In genomic region chrX:72936455-72936854, GRCh38 we compare ENCODE assay signal across 14 cellular contexts. TPM values are rescaled to one million over a fixed set of nuclear protein-coding genes. Genes with fewer than 3 reads are reported as not detected.
DNase-seq lines count a peak whose midpoint lies in the region; ATAC-seq, FAIRE-seq and TF ChIP-seq lines count a peak whose summit lies in the region.
"Not testable (repeated sequence)": the region's sequence is repeated elsewhere in the genome, so short reads cannot be mapped to it uniquely, and the experiment has no call there.
"Had no signal": no experiment of that assay in that cellular context is flagged by ENCODE, and none has a peak within 500 bp of the region (broad histone marks: within the 10 kb centered on the region; RNA-seq: fewer than 3 reads in every experiment).

No MANE protein-coding gene starts in this region.

- H3K27me3 ChIP-seq in Panc1 (ENCODE audit: control insufficient read depth, insufficient read depth, low read length); K562 (ENCODE audit: control insufficient read depth in 2 of 2, insufficient read depth in 2 of 2, low read length in 2 of 2); pancreas: not testable (repeated sequence)

- not testable (repeated sequence) for H3K9ac ChIP-seq in K562 (ENCODE audit: insufficient read depth in 1 of 2, low read depth in 2 of 2, low read length in 2 of 2); kidney (ENCODE audit: low read length in 2 of 2)

- not testable (repeated sequence) for H3K9me3 ChIP-seq in Panc1 (ENCODE audit: control insufficient read depth, insufficient read depth, low read depth, low read length); K562 (replicated peaks; ENCODE audit: control insufficient read depth, insufficient read depth, low read depth, low read length); kidney (ENCODE audit: control insufficient read depth in 1 of 2, low read length in 2 of 2); pancreas

- POLR2A ChIA-PET in Panc1 (lab: Charles Lee); K562 (lab: Yijun Ruan, JAX): not testable (repeated sequence)

- not testable (repeated sequence) for H3K4me1 ChIP-seq in Panc1 (ENCODE audit: control insufficient read depth, insufficient read depth, low read length); K562 (replicated peaks in 1 of 2; ENCODE audit: control insufficient read depth in 2 of 2, insufficient read depth in 2 of 2, low read length in 2 of 2); kidney (ENCODE audit: control insufficient read depth in 1 of 2, insufficient read depth in 1 of 2, low read depth in 1 of 2, low read length in 2 of 2); pancreas

- H3K4me3 ChIP-seq in Panc1 (ENCODE audit: low read depth in 2 of 2, low read length in 2 of 2); K562; kidney (ENCODE audit: low read length in 2 of 2); pancreas: not testable (repeated sequence)

- not testable (repeated sequence) for TF ChIP-seq RAD21 in K562 (CRISPR knock-in tag; conservative IDR thresholded peaks at IDR 0.05 in 1 of 2, IDR thresholded peaks at IDR 0.05 in 1 of 2)

- not testable (repeated sequence) for H3K9me1 ChIP-seq in K562 (ENCODE audit: control insufficient read depth, insufficient read depth, low read length)

- FAIRE-seq in D721Med (lab: Jason Lieb, UNC) (peak; percentile 94), H54 (lab: Jason Lieb, UNC) (peak; percentile 20), K562 (lab: Jason Lieb, UNC) (peak; percentile 80), kidney (lab: Jason Lieb, UNC) (peak; percentile 93), pancreas (lab: Jason Lieb, UNC) (peak; percentile 98)

- not testable (repeated sequence) for TF ChIP-seq EP300 in K562 (IDR thresholded peaks at IDR 0.05; ENCODE audit: low read length)

- ATAC-seq in GM18907 (IDR thresholded peaks at IDR 0.05; ENCODE audit: unreplicated experiment) (peak; percentile 56), Panc1 (peak; percentile 65; the same call in 1 of the 2 replicates), K562 (peak; percentile 67), pancreas (peak in 3 of 4 donors; percentile 37 to 69 (median 58))

- in situ Hi-C loops in Panc1 (cut with HindIII; ENCODE audit: low pct_unique_long_range_greater_than_20kb, low sequenced_read_pairs); K562 (cut with MboI): not testable (repeated sequence)

- no CpG with 5 or more reads among the region's 7 CpGs for WGBS in K562 (ENCODE audit: insufficient coverage, low coverage, missing lambda C conversion rate)
- WGBS in pancreas, 2 donors = no CpG with 5 or more reads among the region's 7 CpGs

- H3K36me3 ChIP-seq in Panc1 (ENCODE audit: control insufficient read depth, insufficient read depth, low read length); K562 (ENCODE audit: control insufficient read depth, insufficient read depth, low read length); kidney (ENCODE audit: control insufficient read depth in 1 of 2, insufficient read depth in 2 of 2, low read length in 2 of 2); pancreas: not testable (repeated sequence)

- not testable (repeated sequence) for H3K79me2 ChIP-seq in K562 (ENCODE audit: control insufficient read depth, insufficient read depth, low read length)

- H4K20me1 ChIP-seq in K562 (replicated peaks; ENCODE audit: control insufficient read depth, insufficient read depth, low read length) = not testable (repeated sequence)

- not testable (repeated sequence) for H2AFZ ChIP-seq in K562 (ENCODE audit: low read depth, low read length)

- intact Hi-C loops in Panc1 (cut with micrococcal nuclease; ENCODE audit: unreplicated experiment); K562 (cut with micrococcal nuclease); kidney (cut with DNase I); pancreas (cut with DNase I): not testable (repeated sequence)

- not testable (repeated sequence) for BruUV-seq in Panc1 (replicated peaks; lab: Mats Ljungman, UMichigan); K562 (replicated peaks; lab: Mats Ljungman, UMichigan)

- not testable (repeated sequence) for TF ChIP-seq CTCF in D721Med (IDR thresholded peaks at IDR 0.05; ENCODE audit: insufficient read depth, missing control alignments); Panc1 (IDR thresholded peaks at IDR 0.05); K562 (IDR thresholded peaks at IDR 0.05 in 2 of 3, conservative IDR thresholded peaks at IDR 0.05 in 1 of 3; ENCODE audit: insufficient read depth in 2 of 3, low read depth in 1 of 3, low read length in 3 of 3); kidney (IDR thresholded peaks at IDR 0.05; ENCODE audit: borderline replicate concordance, extremely low read depth, insufficient read depth); pancreas (IDR thresholded peaks at IDR 0.05)

- CTCF ChIA-PET in Panc1 (lab: Charles Lee); K562 (lab: Yijun Ruan, JAX; ENCODE audit: low intra/inter-chr PET ratio): not testable (repeated sequence)

- not testable (repeated sequence) for DNase-seq in D721Med (ENCODE audit: insufficient read length, low spot score); H54 (ENCODE audit: insufficient read length, low spot score); Panc1 (ENCODE audit: low read depth, low spot score); K562 (ENCODE audit: extremely low read depth in 1 of 4, low spot score in 3 of 4); kidney; pancreas

- not testable (repeated sequence) for H3K27ac ChIP-seq in Panc1 (ENCODE audit: low read length); K562 (ENCODE audit: extremely low read depth, low read depth, low read length); kidney (ENCODE audit: low read depth in 2 of 2, low read length in 2 of 2); pancreas

- TF ChIP-seq POLR2A in H54 (IDR thresholded peaks at IDR 0.05; ENCODE audit: low read depth, low read length); K562 (conservative IDR thresholded peaks at IDR 0.05): not testable (repeated sequence)

- not testable (repeated sequence) for H3K4me2 ChIP-seq in K562 (ENCODE audit: insufficient read depth, low read length)

RNA-seq across cellular contexts. Expression of gene FAM236A, which starts 1.6 kb away (rescaled TPM):
- total RNA-seq in Panc1 (2021; ENCODE audit: unreplicated experiment) = not detected
- polyA plus RNA-seq in Panc1 (2012; ENCODE audit: insufficient read length) = not detected
- total RNA-seq in K562 (2011; cell fraction: chromatin; rRNA removed; ENCODE audit: low replicate concordance) = not detected in 2 replicates
- not detected in 2 replicates for total RNA-seq in K562 (2011; cell fraction: nucleolus; rRNA removed)
- total RNA-seq in K562 (2011; cell fraction: nucleoplasm; rRNA removed) = not detected in 2 replicates
- not detected in 2 replicates for total RNA-seq in K562 (2014; rRNA removed)
- total RNA-seq in K562 (2014; rRNA removed; fragmentation: Illumina TruSeq; extraction: Trizol) = not detected in 2 replicates
- total RNA-seq in K562 (2015; rRNA removed; fragmentation: Illumina TruSeq; extraction: Trizol) = not detected in 2 replicates
- total RNA-seq in K562 (2021) = not detected in 2 replicates
- not detected in 2 replicates for polyA plus RNA-seq in K562 (2011; rRNA removed)
- polyA plus RNA-seq in K562 (2011; cell fraction: cytosol; rRNA removed) = not detected in 2 replicates
- polyA plus RNA-seq in K562 (2011; cell fraction: nucleus; rRNA removed) = not detected in 2 replicates
- polyA plus RNA-seq in K562 (2012) = not detected in 2 replicates
- polyA plus RNA-seq in K562 (2014; fragmentation: Illumina TruSeq; extraction: Trizol) = not detected in 2 replicates
- polyA plus RNA-seq in K562 (2014; fragmentation: Nextera tagmentation; extraction: Ambion mirVana) = not detected
- not detected in 2 replicates for polyA plus RNA-seq in K562 (2014; rRNA removed)
- not detected in 2 replicates for polyA minus RNA-seq in K562 (2011; rRNA and poly(A)+ RNA removed)
- polyA minus RNA-seq in K562 (2011; cell fraction: cytosol; rRNA and poly(A)+ RNA removed) = not detected in 2 replicates
- polyA minus RNA-seq in K562 (2011; cell fraction: nucleus; rRNA and poly(A)+ RNA removed) = not detected in 2 replicates
- not detected for total RNA-seq in kidney
- polyA plus RNA-seq in kidney (ENCODE audit: insufficient read depth, low read depth, low replicate concordance) = not detected
- not detected for total RNA-seq in pancreas
- polyA plus RNA-seq in pancreas = not detected
- total RNA-seq: A172; CD4-positive, alpha-beta T cell; H7; HT1080; Right ventricle myocardium superior; SJSA1; T-cell had no signal

RNA-seq across cellular contexts. Expression of gene DMRTC1, which starts 7.2 kb away (rescaled TPM):
- total RNA-seq in Panc1 (2021; ENCODE audit: unreplicated experiment) (0.31 TPM), K562 (2014; rRNA removed) (not detected in 2 replicates), K562 (2014; rRNA removed; fragmentation: Illumina TruSeq; extraction: Trizol) (not detected in 2 replicates), K562 (2015; rRNA removed; fragmentation: Illumina TruSeq; extraction: Trizol) (not detected in 2 replicates), K562 (2021) (not detected in 2 replicates), kidney (0.41 TPM), pancreas (1 to 10 TPM in 1 of 6 donors, under 1 TPM in 4, not detected in 1; 0.31 to 1.7 (median 0.82) TPM)
- polyA plus RNA-seq in Panc1 (2012; ENCODE audit: insufficient read length) = not detected
- not detected in 2 replicates for total RNA-seq in K562 (2011; cell fraction: chromatin; rRNA removed; ENCODE audit: low replicate concordance)
- not detected in 2 replicates for total RNA-seq in K562 (2011; cell fraction: nucleolus; rRNA removed)
- not detected in 2 replicates for total RNA-seq in K562 (2011; cell fraction: nucleoplasm; rRNA removed)
- polyA plus RNA-seq in K562 (2011; rRNA removed) (not detected in 2 replicates), K562 (2014; fragmentation: Illumina TruSeq; extraction: Trizol) (not detected in 2 replicates), K562 (2014; fragmentation: Nextera tagmentation; extraction: Ambion mirVana) (not detected), K562 (2014; rRNA removed) (not detected in 2 replicates), kidney (ENCODE audit: insufficient read depth, low read depth, low replicate concordance) (not detected), pancreas (under 1 TPM in 1 of 2 donors, not detected in 1; 0.66 TPM)
- not detected in 2 replicates for polyA plus RNA-seq in K562 (2011; cell fraction: cytosol; rRNA removed)
- polyA plus RNA-seq in K562 (2011; cell fraction: nucleus; rRNA removed) = not detected in 2 replicates
- not detected in 2 replicates for polyA plus RNA-seq in K562 (2012)
- polyA minus RNA-seq in K562 (2011; rRNA and poly(A)+ RNA removed) = not detected in 2 replicates
- not detected in 2 replicates for polyA minus RNA-seq in K562 (2011; cell fraction: cytosol; rRNA and poly(A)+ RNA removed)
- polyA minus RNA-seq in K562 (2011; cell fraction: nucleus; rRNA and poly(A)+ RNA removed) = not detected in 2 replicates
- total RNA-seq: A172, H7, HT1080, Right ventricle myocardium superior, SJSA1 had no signal

RNA-seq across cellular contexts. Expression of gene FAM236C, which starts 24.0 kb away (rescaled TPM):
- total RNA-seq in Panc1 (2021; ENCODE audit: unreplicated experiment) (not detected), K562 (2014; rRNA removed) (not detected in 2 replicates), K562 (2014; rRNA removed; fragmentation: Illumina TruSeq; extraction: Trizol) (not detected in 2 replicates), K562 (2015; rRNA removed; fragmentation: Illumina TruSeq; extraction: Trizol) (not detected in 2 replicates), K562 (2021) (not detected in 2 replicates), kidney (not detected), pancreas (not detected)
- not detected for polyA plus RNA-seq in Panc1 (2012; ENCODE audit: insufficient read length)
- not detected in 2 replicates for total RNA-seq in K562 (2011; cell fraction: chromatin; rRNA removed; ENCODE audit: low replicate concordance)
- total RNA-seq in K562 (2011; cell fraction: nucleolus; rRNA removed) = not detected in 2 replicates
- total RNA-seq in K562 (2011; cell fraction: nucleoplasm; rRNA removed) = not detected in 2 replicates
- polyA plus RNA-seq in K562 (2011; rRNA removed) (not detected in 2 replicates), K562 (2014; fragmentation: Illumina TruSeq; extraction: Trizol) (not detected in 2 replicates), K562 (2014; fragmentation: Nextera tagmentation; extraction: Ambion mirVana) (not detected), K562 (2014; rRNA removed) (not detected in 2 replicates), kidney (ENCODE audit: insufficient read depth, low read depth, low replicate concordance) (not detected), pancreas (not detected)
- polyA plus RNA-seq in K562 (2011; cell fraction: cytosol; rRNA removed) = not detected in 2 replicates
- not detected in 2 replicates for polyA plus RNA-seq in K562 (2011; cell fraction: nucleus; rRNA removed)
- polyA plus RNA-seq in K562 (2012) = not detected in 2 replicates
- not detected in 2 replicates for polyA minus RNA-seq in K562 (2011; rRNA and poly(A)+ RNA removed)
- polyA minus RNA-seq in K562 (2011; cell fraction: cytosol; rRNA and poly(A)+ RNA removed) = not detected in 2 replicates
- not detected in 2 replicates for polyA minus RNA-seq in K562 (2011; cell fraction: nucleus; rRNA and poly(A)+ RNA removed)
- total RNA-seq: A172; CD4-positive, alpha-beta T cell; H7; HT1080; Right ventricle myocardium superior; SJSA1; T-cell had no signal
